8 cellular contexts compared by ENCODE assay signal in genomic region chr19:44164327-44164672, GRCh38. TPM values are rescaled to one million over a fixed set of nuclear protein-coding genes. Genes with fewer than 3 reads are reported as not detected.
DNase-seq lines count a peak whose midpoint lies in the region; ATAC-seq, FAIRE-seq and TF ChIP-seq lines count a peak whose summit lies in the region.

No MANE protein-coding gene starts in this region.

- H3K27ac Mint-ChIP-seq in stimulated activated naive CD8-positive, alpha-beta T cell treated with anti-CD3 and anti-CD28 coated beads, Interleukin-15, Interleukin-2, amounts not matched to agents 100 ng/mL and 50 ng/mL, for 24 hours = peak overlapping the region; percentile 96

- H2BK12ac ChIP-seq in mesenchymal stem cell (ENCODE audit: low read length in 2 of 2) = no peak overlapping the region

- H3K27ac ChIP-seq in ascending aorta (peak overlapping the region; percentile 88 to 89), mesenchymal stem cell (ENCODE audit: low read length, poor library complexity, severe bottlenecking) (peak overlapping the region; percentile 87)

- peak overlapping the region in 1 of 2 experiments; percentile 32 for H3K4ac ChIP-seq in mesenchymal stem cell (ENCODE audit: low read depth in 1 of 2, low read length in 2 of 2)

- intact Hi-C loops in ascending aorta (cut with DNase I) = loop anchor here (1.0 to 2.0 kb wide), 5 partner anchors 23 to 192 kb away; partner anchors contain the start of genes ZNF112, ZNF224, ZNF227 and ZNF234

- H3K9ac ChIP-seq in mesenchymal stem cell (ENCODE audit: low read length) = peak overlapping the region; percentile 96

- H3K36me3 Mint-ChIP-seq in stimulated activated naive CD8-positive, alpha-beta T cell treated with anti-CD3 and anti-CD28 coated beads, Interleukin-15, Interleukin-2, amounts not matched to agents 100 ng/mL and 50 ng/mL, for 24 hours (ENCODE audit: low read depth) = peaks cover 59% of the 10 kb centered on the region

- no peak for TF ChIP-seq CTCF in ascending aorta (IDR thresholded peaks at IDR 0.05)

- H2AK5ac ChIP-seq in mesenchymal stem cell (ENCODE audit: low read length, severe bottlenecking) = no peak overlapping the region

- no peak overlapping the region for H2BK5ac ChIP-seq in mesenchymal stem cell (ENCODE audit: low read depth, low read length, poor library complexity, severe bottlenecking)

- no peak overlapping the region for H4K91ac ChIP-seq in mesenchymal stem cell (ENCODE audit: low read length)

- H3K27me3 Mint-ChIP-seq in stimulated activated naive CD8-positive, alpha-beta T cell treated with anti-CD3 and anti-CD28 coated beads, Interleukin-15, Interleukin-2, amounts not matched to agents 100 ng/mL and 50 ng/mL, for 24 hours = no peaks in the 10 kb centered on the region

- H3K4me1 ChIP-seq in ascending aorta (peaks cover 0 to 6% of the 10 kb centered on the region in 2 donors), mesenchymal stem cell (ENCODE audit: control insufficient read depth, insufficient read depth, low read depth, low read length) (peaks cover 1% of the 10 kb centered on the region)

- peak overlapping the region; percentile 99 for H4K8ac ChIP-seq in mesenchymal stem cell (ENCODE audit: low read length)

- DNase-seq in stimulated activated naive CD8-positive, alpha-beta T cell treated with anti-CD3 and anti-CD28 coated beads, Interleukin-15, Interleukin-2, amounts not matched to agents 100 U/mL and 50 U/mL, for 24 hours = no peak
- DNase-seq in ascending aorta (ENCODE audit: low spot score in 2 of 2) (no peak), mesenchymal stem cell (no peak), HTR-8/SVneo (ENCODE audit: insufficient read length, low spot score) (no peak)
- no peak for DNase-seq in stimulated activated naive CD4-positive, alpha-beta T cell (lab: John Stamatoyannopoulos, UW)

- peaks cover 13% of the 10 kb centered on the region for H3K79me1 ChIP-seq in mesenchymal stem cell (replicated peaks; ENCODE audit: low read length, poor library complexity, severe bottlenecking)

- peaks cover 30% of the 10 kb centered on the region in 2 donors for H3K36me3 ChIP-seq in ascending aorta
- H3K36me3 ChIP-seq in mesenchymal stem cell (ENCODE audit: control insufficient read depth in 1 of 2, insufficient read depth in 2 of 2, low read depth in 1 of 2, low read length in 2 of 2) = peaks cover 13 to 30% of the 10 kb centered on the region in 2 experiments

- peaks cover 42% of the 10 kb centered on the region for H3K4me1 Mint-ChIP-seq in stimulated activated naive CD8-positive, alpha-beta T cell treated with anti-CD3 and anti-CD28 coated beads, Interleukin-15, Interleukin-2, amounts not matched to agents 100 ng/mL and 50 ng/mL, for 24 hours (ENCODE audit: low read depth)

- FAIRE-seq in HTR-8/SVneo (lab: Jason Lieb, UNC) = no peak

- peak overlapping the region; percentile 52 for H3K4me2 ChIP-seq in mesenchymal stem cell (ENCODE audit: low read length, poor library complexity, severe bottlenecking)

- H3K4me3 ChIP-seq in ascending aorta (peak overlapping the region; percentile 63 to 80), mesenchymal stem cell (ENCODE audit: insufficient read depth in 1 of 2, low read depth in 1 of 2, low read length in 2 of 2) (peak overlapping the region in 1 of 2 experiments; percentile 89)

- WGBS in mesenchymal stem cell = 100% methylated on average over 2 of the region's 3 CpGs

- H3K23ac ChIP-seq in mesenchymal stem cell (ENCODE audit: low read length in 2 of 2) = no peak overlapping the region

- ATAC-seq in stimulated activated naive CD8-positive, alpha-beta T cell treated with anti-CD3 and anti-CD28 coated beads, Interleukin-15, Interleukin-2, amounts not matched to agents 100 U/mL and 50 U/mL, for 24 hours = no peak
- ATAC-seq in GM21786 (IDR thresholded peaks at IDR 0.05; ENCODE audit: unreplicated experiment) (no peak), HG03457 (IDR thresholded peaks at IDR 0.05; ENCODE audit: unreplicated experiment) (no peak)

- H3K9me3 Mint-ChIP-seq in stimulated activated naive CD8-positive, alpha-beta T cell treated with anti-CD3 and anti-CD28 coated beads, Interleukin-15, Interleukin-2, amounts not matched to agents 100 ng/mL and 50 ng/mL, for 24 hours = peaks cover 43% of the 10 kb centered on the region

- H3K4me3 Mint-ChIP-seq in stimulated activated naive CD8-positive, alpha-beta T cell treated with anti-CD3 and anti-CD28 coated beads, Interleukin-15, Interleukin-2, amounts not matched to agents 100 ng/mL and 50 ng/mL, for 24 hours = peak overlapping the region; percentile 94

- no peak overlapping the region for H2BK15ac ChIP-seq in mesenchymal stem cell (ENCODE audit: low read depth, poor library complexity, severe bottlenecking)

- H3K9me3 ChIP-seq in ascending aorta = peaks cover 15 to 72% of the 10 kb centered on the region in 2 donors
- H3K9me3 ChIP-seq in mesenchymal stem cell (ENCODE audit: control insufficient read depth, low read length) = peaks cover 26% of the 10 kb centered on the region

- H3K14ac ChIP-seq in mesenchymal stem cell (ENCODE audit: low read length in 2 of 2) = no peak overlapping the region

- H3K18ac ChIP-seq in mesenchymal stem cell (ENCODE audit: low read depth in 1 of 2, low read length in 2 of 2) = peak overlapping the region in 1 of 2 experiments; percentile 33

- H3K27me3 ChIP-seq in ascending aorta = no peaks in the 10 kb centered on the region
- no peaks in the 10 kb centered on the region for H3K27me3 ChIP-seq in mesenchymal stem cell (ENCODE audit: control insufficient read depth in 1 of 2, insufficient read depth in 1 of 2, low read length in 2 of 2)

- no peak overlapping the region for H2BK120ac ChIP-seq in mesenchymal stem cell (ENCODE audit: low read depth, low read length)

- H2AFZ ChIP-seq in mesenchymal stem cell (ENCODE audit: low read depth, low read length) = peak overlapping the region; percentile 46

RNA-seq across cellular contexts. Expression of gene ZNF226, which starts 0.6 kb away (rescaled TPM):
- 4.7 TPM for total RNA-seq in ascending aorta
- 28.1 TPM for polyA plus RNA-seq in mesenchymal stem cell (2013, experiment 1 of 2)
- polyA plus RNA-seq in mesenchymal stem cell (2013, experiment 2 of 2) = 31.4 TPM

RNA-seq across cellular contexts. Expression of gene ZNF234, which starts 22.9 kb away (rescaled TPM):
- 7.9 TPM for total RNA-seq in ascending aorta
- polyA plus RNA-seq in mesenchymal stem cell (2013, experiment 1 of 2) = 3.9 TPM
- polyA plus RNA-seq in mesenchymal stem cell (2013, experiment 2 of 2) = 4.2 TPM

RNA-seq across cellular contexts. Expression of gene ZNF227, which starts 48.0 kb away (rescaled TPM):
- 7.1 TPM for total RNA-seq in ascending aorta
- polyA plus RNA-seq in mesenchymal stem cell (2013, experiment 1 of 2) = 7.2 TPM
- polyA plus RNA-seq in mesenchymal stem cell (2013, experiment 2 of 2) = 6.2 TPM

RNA-seq across cellular contexts. Expression of gene ZNF225, which starts 51.1 kb away (rescaled TPM):
- total RNA-seq in ascending aorta = 3.3 TPM
- 2.1 TPM for polyA plus RNA-seq in mesenchymal stem cell (2013, experiment 1 of 2)
- 2.1 TPM for polyA plus RNA-seq in mesenchymal stem cell (2013, experiment 2 of 2)
